In genomic region chr1:243299069-243299468, GRCh38 we compare ENCODE assay signal across 28 cellular contexts.
"Had no signal": no experiment of that assay in that cellular context is flagged by ENCODE, and none has a peak within 500 bp of the region (broad histone marks: within the 10 kb centered on the region; RNA-seq: fewer than 3 reads in every experiment).

No MANE protein-coding gene starts in this region.

- H3K27me3 Mint-ChIP-seq: progenitor cell of endocrine pancreas; stimulated activated naive B cell treated with anti-CD40 and anti-IgM and Interleukin-4, amounts not matched to agents 10 μg/mL and 1 μg/mL and 100 μg/mL, for 72 hours; stimulated activated naive CD8-positive, alpha-beta T cell treated with anti-CD3 and anti-CD28 coated beads, Interleukin-15, Interleukin-2, amounts not matched to agents 100 ng/mL and 50 ng/mL, for 24 hours had no signal

- H3K4me1 Mint-ChIP-seq: nephron; neural progenitor cell; stimulated activated effector memory CD8-positive, alpha-beta T cell treated with anti-CD3 and anti-CD28 coated beads, Interleukin-12 subunit alpha, Interleukin-12 subunit beta, amount 100 ng/mL, for 72 hours had no signal

- H3K4me3 Mint-ChIP-seq: nephron; neural progenitor cell; stimulated activated effector memory CD8-positive, alpha-beta T cell treated with anti-CD3 and anti-CD28 coated beads, Interleukin-12 subunit alpha, Interleukin-12 subunit beta, amount 100 ng/mL, for 72 hours; stimulated activated naive B cell treated with anti-CD40 and anti-IgM and Interleukin-4, amounts not matched to agents 10 μg/mL and 1 μg/mL and 100 μg/mL, for 72 hours; stimulated activated naive CD8-positive, alpha-beta T cell treated with anti-CD3 and anti-CD28 coated beads, Interleukin-15, Interleukin-2, amounts not matched to agents 100 ng/mL and 50 ng/mL, for 24 hours had no signal

- H3K27me3 ChIP-seq: neural progenitor cell, ovary, right lobe of liver, sigmoid colon, stomach, thyroid gland, tibial nerve, upper lobe of left lung, vagina had no signal

- H3K4me3 ChIP-seq: neural progenitor cell, ovary, psoas muscle, right lobe of liver, sigmoid colon, stomach, thoracic aorta, thyroid gland, tibial nerve, upper lobe of left lung, vagina had no signal

- DNase-seq: occipital lobe; ovary; posterior cingulate gyrus; psoas muscle; right cardiac atrium; right lobe of liver; sigmoid colon; small intestine; stimulated activated CD4-positive, alpha-beta T cell treated with anti-CD3 and anti-CD28 coated beads, Interleukin-15, amount 100 ng/mL, for 24 hours; stimulated activated CD4-positive, alpha-beta T cell treated with anti-CD3 and anti-CD28 coated beads, Interleukin-2, amount 100 ng/mL, for 24 hours; stimulated activated CD4-positive, alpha-beta T cell treated with anti-CD3 and anti-CD28 coated beads, Interleukin-2, amount 100 ng/mL, for 48 hours; stimulated activated CD4-positive, alpha-beta T cell treated with anti-CD3 and anti-CD28 coated beads, Interleukin-4, amount 100 ng/mL, for 24 hours; stimulated activated naive B cell treated with anti-CD40 and anti-IgM and Interleukin-4, amounts not matched to agents 10 μg/mL and 1 μg/mL and 100 μg/mL, for 72 hours; stimulated activated naive CD4-positive, alpha-beta T cell treated with Interleukin-2 at 50 U/mL for 16 hours; stomach; thyroid gland; trophoblast cell; upper lobe of left lung had no signal

- H3K27ac ChIP-seq: neural progenitor cell, ovary, parathyroid adenoma, psoas muscle, right lobe of liver, sigmoid colon, stomach, thoracic aorta, thyroid gland, tibial nerve, upper lobe of left lung, vagina had no signal

- H3K4me1 ChIP-seq: parathyroid adenoma, psoas muscle, right lobe of liver, sigmoid colon, stomach, tibial nerve, vagina had no signal

- H3K9me3 ChIP-seq: ovary, psoas muscle, right lobe of liver, thoracic aorta, thyroid gland, upper lobe of left lung, vagina had no signal

- H3K27ac Mint-ChIP-seq: nephron; neural progenitor cell; progenitor cell of endocrine pancreas; stimulated activated effector memory CD8-positive, alpha-beta T cell treated with anti-CD3 and anti-CD28 coated beads, Interleukin-12 subunit alpha, Interleukin-12 subunit beta, amount 100 ng/mL, for 72 hours; stimulated activated naive B cell treated with anti-CD40 and anti-IgM and Interleukin-4, amounts not matched to agents 10 μg/mL and 1 μg/mL and 100 μg/mL, for 72 hours; stimulated activated naive CD8-positive, alpha-beta T cell treated with anti-CD3 and anti-CD28 coated beads, Interleukin-15, Interleukin-2, amounts not matched to agents 100 ng/mL and 50 ng/mL, for 24 hours had no signal

- H3K36me3 ChIP-seq: neural progenitor cell, ovary, right lobe of liver, thyroid gland had no signal

- FAIRE-seq: small intestine, urothelium cell line had no signal
